In genomic region chr12:110465024-110465423, GRCh38 we compare ENCODE assay signal across 20 cellular contexts.
DNase-seq lines count a peak whose midpoint lies in the region; TF ChIP-seq lines count a peak whose summit lies in the region.
"Had no signal": no experiment of that assay in that cellular context is flagged by ENCODE, and none has a peak within 500 bp of the region (broad histone marks: within the 10 kb centered on the region; RNA-seq: fewer than 3 reads in every experiment).

No MANE protein-coding gene starts in this region.

- TF ChIP-seq CTCF in HEK293 (tag by site-specific recombination; IDR thresholded peaks at IDR 0.05) (no peak), nephron (IDR thresholded peaks at IDR 0.05; ENCODE audit: unreplicated experiment in 3 of 3) (no peak)

- peak overlapping the region in 2 of 3 experiments; percentile 56 to 70 for H3K4me3 Mint-ChIP-seq in nephron
- H3K4me3 Mint-ChIP-seq: GM23338 had no signal

- H3K4me2 ChIP-seq in BLaER1 treated with 17β-estradiol and CSF1 and Interleukin-3, amounts not matched to agents 10 nM and 100 nM = peak overlapping the region in 6 of 11 experiments; percentile 6 to 95 (median 58); a peak in 8 of 22 replicates
- H3K4me2 ChIP-seq: A549, GM23338 had no signal

- H3K4me1 Mint-ChIP-seq in nephron = peaks cover 15% of the 10 kb centered on the region

- TF ChIP-seq POLR2A in erythroblast (IDR thresholded peaks at IDR 0.05; ENCODE audit: low read length) = no peak

- H3K4me1 ChIP-seq in BLaER1 treated with 17β-estradiol and CSF1 and Interleukin-3, amounts not matched to agents 10 nM and 100 nM = peaks cover 20 to 61% (median 39%) of the 10 kb centered on the region in 10 experiments
- peaks cover 5% of the 10 kb centered on the region; the same call in 1 of the 2 replicates for H3K4me1 ChIP-seq in HEK293 (ENCODE audit: control insufficient read depth, insufficient read depth, low read length)
- H3K4me1 ChIP-seq: BE2C had no signal

- no peaks in the 10 kb centered on the region for H3K27me3 Mint-ChIP-seq in nephron (ENCODE audit: low read depth)
- H3K27me3 Mint-ChIP-seq: CD4-positive, alpha-beta memory T cell had no signal

- H3K9me3 ChIP-seq in BLaER1 treated with 17β-estradiol and CSF1 and Interleukin-3, amounts not matched to agents 10 nM and 100 nM (replicated peaks in 1 of 11) = no peaks in the 10 kb centered on the region
- no peaks in the 10 kb centered on the region for H3K9me3 ChIP-seq in HEK293 (ENCODE audit: control insufficient read depth, insufficient read depth, low read depth, low read length)
- H3K9me3 ChIP-seq: A549, BE2C, HAP-1 had no signal

- DNase-seq in NCI-H748 treated with DMSO at 0.1 percent for 48 hours (lab: John Stamatoyannopoulos, UW) (no peak), erythroblast (lab: John Stamatoyannopoulos, UW) (no peak)
- no peak for DNase-seq in stimulated activated CD4-positive, alpha-beta T cell treated with anti-CD3 and anti-CD28 coated beads, Interleukin-2, amount 100 ng/mL, for 24 hours
- DNase-seq: 8988T; ACHN; AML-193; BE2C; C1 segment of cervical spinal cord; Calu3; CD4-positive, alpha-beta memory T cell; COR-L47; DMS53; DMS79 treated with DMSO at 0.1 percent for 48 hours; GF-D8 had no signal

- H3K9me3 Mint-ChIP-seq in nephron = no peaks in the 10 kb centered on the region
- H3K9me3 Mint-ChIP-seq: CD4-positive, alpha-beta memory T cell; GM23338 had no signal

- H3K4me3 ChIP-seq in BLaER1 treated with 17β-estradiol and CSF1 and Interleukin-3, amounts not matched to agents 10 nM and 100 nM = no peak overlapping the region
- H3K4me3 ChIP-seq in HEK293 (ENCODE audit: low read depth, low read length) = no peak overlapping the region
- H3K4me3 ChIP-seq: A549, GM23338, HAP-1 had no signal

- H3K27ac ChIP-seq in BLaER1 treated with 17β-estradiol and CSF1 and Interleukin-3, amounts not matched to agents 10 nM and 100 nM = peak overlapping the region in 8 of 11 experiments; percentile 14 to 100 (median 32); a peak in 11 of 22 replicates
- no peak overlapping the region for H3K27ac ChIP-seq in HEK293 (ENCODE audit: extremely low read depth, low read depth, low read length)
- H3K27ac ChIP-seq: A549 had no signal

- H3K27me3 ChIP-seq in BLaER1 treated with 17β-estradiol and CSF1 and Interleukin-3, amounts not matched to agents 10 nM and 100 nM = no peaks in the 10 kb centered on the region
- H3K27me3 ChIP-seq: BE2C had no signal

- CTCF ChIA-PET in HEK293 (lab: Yijun Ruan, JAX) = interaction anchor here (1.8 kb wide), 1 partner anchor 15 kb away, joined by 10 read pairs; the partner anchor contains the start of gene ARPC3

- H3K9ac ChIP-seq in BLaER1 treated with 17β-estradiol and CSF1 and Interleukin-3, amounts not matched to agents 10 nM and 100 nM = peak overlapping the region in 10 of 11 experiments; percentile 2 to 99 (median 34); a peak in 16 of 22 replicates

- H3K36me3 ChIP-seq in BLaER1 treated with 17β-estradiol and CSF1 and Interleukin-3, amounts not matched to agents 10 nM and 100 nM = peaks cover 55 to 65% (median 60%) of the 10 kb centered on the region in 11 experiments
- H3K36me3 ChIP-seq in HEK293 (ENCODE audit: control insufficient read depth in 2 of 2, insufficient read depth in 1 of 2, low read length in 2 of 2) = peaks cover 26 to 42% of the 10 kb centered on the region in 2 experiments; a peak in 2 of 3 replicates

- POLR2A ChIA-PET in HEK293 (lab: Yijun Ruan, JAX) = no interaction called here

- H3K27ac Mint-ChIP-seq in nephron = no peak overlapping the region
- H3K27ac Mint-ChIP-seq: GM23338 had no signal

- peaks cover 27% of the 10 kb centered on the region for H3K36me3 Mint-ChIP-seq in nephron (ENCODE audit: low read depth)

- H4K20me1 ChIP-seq in BLaER1 treated with 17β-estradiol and CSF1 and Interleukin-3, amounts not matched to agents 10 nM and 100 nM = peaks cover 0 to 12% (median 0%) of the 10 kb centered on the region in 11 experiments; a peak in 2 of 22 replicates

TF ChIP-seq in HEK293, 187 proteins besides CTCF, POLR2A, EP300 and RAD21:
- TF ChIP-seq SCRT2 (tag by site-specific recombination; IDR thresholded peaks at IDR 0.05) (peak; percentile 79), ZNF324 (tag by site-specific recombination; IDR thresholded peaks at IDR 0.05) (no peak), AEBP2 (tag by site-specific recombination; IDR thresholded peaks at IDR 0.05; ENCODE audit: borderline replicate concordance) (no peak), KLF9 (tag by site-specific recombination; IDR thresholded peaks at IDR 0.05; ENCODE audit: low read depth) (no peak), SCRT1 (tag by site-specific recombination; IDR thresholded peaks at IDR 0.05; ENCODE audit: borderline replicate concordance) (peak; percentile 53; the same call in 1 of the 2 replicates)
- TF ChIP-seq, protein P1, sequence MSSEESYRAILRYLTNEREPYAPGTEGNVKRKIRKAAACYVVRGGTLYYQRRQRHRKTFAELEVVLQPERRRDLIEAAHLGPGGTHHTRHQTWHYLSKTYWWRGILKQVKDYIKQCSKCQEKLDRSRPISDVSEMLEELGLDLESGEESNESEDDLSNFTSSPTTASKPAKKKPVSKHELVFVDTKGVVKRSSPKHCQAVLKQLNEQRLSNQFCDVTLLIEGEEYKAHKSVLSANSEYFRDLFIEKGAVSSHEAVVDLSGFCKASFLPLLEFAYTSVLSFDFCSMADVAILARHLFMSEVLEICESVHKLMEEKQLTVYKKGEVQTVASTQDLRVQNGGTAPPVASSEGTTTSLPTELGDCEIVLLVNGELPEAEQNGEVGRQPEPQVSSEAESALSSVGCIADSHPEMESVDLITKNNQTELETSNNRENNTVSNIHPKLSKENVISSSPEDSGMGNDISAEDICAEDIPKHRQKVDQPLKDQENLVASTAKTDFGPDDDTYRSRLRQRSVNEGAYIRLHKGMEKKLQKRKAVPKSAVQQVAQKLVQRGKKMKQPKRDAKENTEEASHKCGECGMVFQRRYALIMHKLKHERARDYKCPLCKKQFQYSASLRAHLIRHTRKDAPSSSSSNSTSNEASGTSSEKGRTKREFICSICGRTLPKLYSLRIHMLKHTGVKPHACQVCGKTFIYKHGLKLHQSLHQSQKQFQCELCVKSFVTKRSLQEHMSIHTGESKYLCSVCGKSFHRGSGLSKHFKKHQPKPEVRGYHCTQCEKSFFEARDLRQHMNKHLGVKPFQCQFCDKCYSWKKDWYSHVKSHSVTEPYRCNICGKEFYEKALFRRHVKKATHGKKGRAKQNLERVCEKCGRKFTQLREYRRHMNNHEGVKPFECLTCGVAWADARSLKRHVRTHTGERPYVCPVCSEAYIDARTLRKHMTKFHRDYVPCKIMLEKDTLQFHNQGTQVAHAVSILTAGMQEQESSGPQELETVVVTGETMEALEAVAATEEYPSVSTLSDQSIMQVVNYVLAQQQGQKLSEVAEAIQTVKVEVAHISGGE (tag by site-specific recombination; conservative IDR thresholded peaks at IDR 0.05; ENCODE audit: low read depth) = no peak
